In the genomic region with DNA sequence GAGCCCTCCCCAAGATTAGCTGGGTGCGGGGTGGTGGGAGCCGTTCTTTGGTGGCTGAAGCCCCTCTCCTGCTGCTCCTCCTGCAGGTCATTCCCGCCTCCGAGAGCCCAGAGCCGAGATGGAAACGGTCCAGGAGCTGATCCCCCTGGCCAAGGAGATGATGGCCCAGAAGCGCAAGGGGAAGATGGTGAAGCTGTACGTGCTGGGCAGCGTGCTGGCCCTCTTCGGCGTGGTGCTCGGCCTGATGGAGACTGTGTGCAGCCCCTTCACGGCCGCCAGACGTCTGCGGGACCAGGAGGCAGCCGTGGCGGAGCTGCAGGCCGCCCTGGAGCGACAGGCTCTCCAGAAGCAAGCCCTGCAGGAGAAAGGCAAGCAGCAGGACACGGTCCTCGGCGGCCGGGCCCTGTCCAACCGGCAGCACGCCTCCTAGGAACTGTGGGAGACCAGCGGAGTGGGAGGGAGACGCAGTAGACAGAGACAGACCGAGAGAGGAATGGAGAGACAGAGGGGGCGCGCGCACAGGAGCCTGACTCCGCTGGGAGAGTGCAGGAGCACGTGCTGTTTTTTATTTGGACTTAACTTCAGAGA, we compare ENCODE assay signal across 9 cellular contexts. TPM values are rescaled to one million over a fixed set of nuclear protein-coding genes. Genes with fewer than 3 reads are reported as not detected.
DNase-seq lines count a peak whose midpoint lies in the region; ATAC-seq, FAIRE-seq and TF ChIP-seq lines count a peak whose summit lies in the region.
"Had no signal": no experiment of that assay in that cellular context is flagged by ENCODE, and none has a peak within 500 bp of the region (broad histone marks: within the 10 kb centered on the region; RNA-seq: fewer than 3 reads in every experiment).

No MANE protein-coding gene starts in this region.

- TF ChIP-seq CTCF in BJ (IDR thresholded peaks at IDR 0.05; ENCODE audit: insufficient read depth, low read depth, low read length) (no peak), cardiac fibroblast (IDR thresholded peaks at IDR 0.05; ENCODE audit: low read depth, low read length) (no peak)

- H3K36me3 ChIP-seq in BJ (ENCODE audit: control insufficient read depth, insufficient read depth, low read length), result no peaks in the 10 kb centered on the region
- no peaks in the 10 kb centered on the region for H3K36me3 ChIP-seq in small intestine (ENCODE audit: control insufficient read depth in 2 of 2, insufficient read depth in 2 of 2, low read length in 2 of 2)

- H3K27me3 ChIP-seq in BJ (ENCODE audit: control insufficient read depth, insufficient read depth, low read length) (peaks cover 16% of the 10 kb centered on the region), small intestine (ENCODE audit: control insufficient read depth in 2 of 2, insufficient read depth in 2 of 2, low read length in 2 of 2) (no peaks in the 10 kb centered on the region)

- POLR2A ChIA-PET in BJ (lab: Charles Lee), result no interaction called here

- DNase-seq in BJ (ENCODE audit: low read depth), result no peak
- peak; percentile 55 for DNase-seq in NCI-H1092 (lab: John Stamatoyannopoulos, UW)
- peak; percentile 31 to 41 for DNase-seq in cardiac fibroblast (ENCODE audit: low read depth in 2 of 2)
- DNase-seq in iris pigment epithelial cell (ENCODE audit: low read depth), result peak; percentile 29
- DNase-seq in small intestine, result peak; percentile 40
- no peak for DNase-seq in SW 1271 (lab: John Stamatoyannopoulos, UW)
- no peak for DNase-seq in cerebellar nuclear complex (lab: John Stamatoyannopoulos, UW)

- WGBS in small intestine, 3 donors, result 3 to 8% (median 4%) methylated on average over 28 to 34 of the region's 34 CpGs

- H3K4me1 ChIP-seq in small intestine (ENCODE audit: control insufficient read depth in 2 of 2, insufficient read depth in 1 of 2, low read depth in 1 of 2, low read length in 1 of 2), result peaks cover 9 to 17% of the 10 kb centered on the region in 2 donors

- ATAC-seq in GM18873 (IDR thresholded peaks at IDR 0.05; ENCODE audit: low FRiP score, unreplicated experiment), result no peak
- ATAC-seq: HCT116 had no signal

- H3K27ac ChIP-seq in small intestine (ENCODE audit: low read depth in 1 of 2, low read length in 1 of 2), result peak overlapping the region in 1 of 2 donors; percentile 16

- FAIRE-seq in small intestine (lab: Jason Lieb, UNC), result no peak

- H3K9me3 ChIP-seq in small intestine (ENCODE audit: control insufficient read depth, low read depth), result no peaks in the 10 kb centered on the region

- CTCF ChIA-PET in BJ (lab: Yijun Ruan, JAX), result interaction anchor here (0.8 to 1.7 kb wide), 5 partner anchors 15 to 29 kb away, joined by 3 to 6 read pairs (median 4); a partner anchor contains a TSS

- peak overlapping the region; percentile 39 for H3K4me3 ChIP-seq in BJ (ENCODE audit: low read depth, low read length)
- H3K4me3 ChIP-seq in cardiac fibroblast (replicated peaks in 1 of 2; ENCODE audit: low read depth in 2 of 2, low read length in 2 of 2), result peak overlapping the region; percentile 52 to 62
- H3K4me3 ChIP-seq in small intestine (ENCODE audit: low read depth in 1 of 2, low read length in 2 of 2), result peak overlapping the region; percentile 32 to 42

RNA-seq across cellular contexts. Expression of a gene that starts 0.4 kb away (rescaled TPM):
- polyA plus RNA-seq in BJ (2011; rRNA removed) (0.43 and 0.61 TPM in 2 replicates), small intestine (100 to 1,000 TPM in 1 of 3 donors, 10 to 100 TPM in 1, 1 to 10 TPM in 1; 6.9 to 141 (median 11.1) TPM)
- polyA minus RNA-seq in BJ (2011; rRNA and poly(A)+ RNA removed), result not detected in 2 replicates

RNA-seq across cellular contexts. Expression of a gene that starts 23.4 kb away (rescaled TPM):
- polyA plus RNA-seq in BJ (2011; rRNA removed) (2.4 and 4.4 TPM in 2 replicates), small intestine (10 to 100 TPM; 33.8 to 62.7 (median 36.5) TPM)
- 1.1 and 1.3 TPM in 2 replicates for polyA minus RNA-seq in BJ (2011; rRNA and poly(A)+ RNA removed)

RNA-seq across cellular contexts. Expression of a gene that starts 29.0 kb away (rescaled TPM):
- polyA plus RNA-seq in BJ (2011; rRNA removed) (0.15 and 0.16 TPM in 2 replicates), small intestine (1 to 10 TPM in 2 of 3 donors, not detected in 1; 1.6 to 3.8 TPM)
- not detected in 2 replicates for polyA minus RNA-seq in BJ (2011; rRNA and poly(A)+ RNA removed)

Comparison
In these comparisons a context has a peak if more than half of its experiments do, and no peak if none do; other contexts are left out.
1. DNase-seq: peak in NCI-H1092 (single experiment), cardiac fibroblast (2 of 2), iris pigment epithelial cell (single experiment) and small intestine (single experiment); none in BJ (single experiment), SW 1271 (0 of 2) and cerebellar nuclear complex (0 of 2).
2. Peak in every context shown above with its lines, with median percentiles within 50 percentile points of each other: H3K4me3 ChIP-seq.